8 cellular contexts compared by ENCODE assay signal in genomic region chr16:69469807-69470561, GRCh38. TPM values are rescaled to one million over a fixed set of nuclear protein-coding genes. Genes with fewer than 3 reads are reported as not detected.
DNase-seq lines count a peak whose midpoint lies in the region; ATAC-seq and TF ChIP-seq lines count a peak whose summit lies in the region.

No MANE protein-coding gene starts in this region.

- H3K27me3 Mint-ChIP-seq in activated CD4-positive, alpha-beta memory T cell treated with anti-CD3 and anti-CD28 coated beads for 36 hours = no peaks in the 10 kb centered on the region
- no peaks in the 10 kb centered on the region for H3K27me3 Mint-ChIP-seq in activated CD4-positive, alpha-beta memory T cell treated with anti-CD3 and anti-CD28 coated beads, Interleukin-2, amount 10 ng/mL, durations not matched to agents 7 days and 5 days

- CTCF ChIA-PET in activated CD4-positive, alpha-beta memory T cell treated with anti-CD3 and anti-CD28 coated beads for 36 hours (lab: Charles Lee) = interaction anchor here (0.7 to 1.0 kb wide), 2 partner anchors 94 to 138 kb away, joined by 3 read pairs; no protein-coding TSS in a partner anchor
- CTCF ChIA-PET in activated CD4-positive, alpha-beta memory T cell treated with anti-CD3 and anti-CD28 coated beads, Interleukin-2, amount 10 ng/mL, durations not matched to agents 7 days and 5 days (lab: Charles Lee) = interaction anchor here (0.9 kb wide), 1 partner anchor 95 kb away, joined by 3 read pairs; no protein-coding TSS in a partner anchor

- intact Hi-C loops in activated CD4-positive, alpha-beta memory T cell treated with anti-CD3 and anti-CD28 coated beads for 36 hours (cut with micrococcal nuclease) = loop anchor here (1.0 to 5.0 kb wide), 4 partner anchors 25 to 94 kb away; no protein-coding TSS in a partner anchor

- H3K27ac Mint-ChIP-seq in activated CD4-positive, alpha-beta memory T cell treated with anti-CD3 and anti-CD28 coated beads for 36 hours = no peak overlapping the region
- H3K27ac Mint-ChIP-seq in activated CD4-positive, alpha-beta memory T cell treated with anti-CD3 and anti-CD28 coated beads, Interleukin-2, amount 10 ng/mL, durations not matched to agents 7 days and 5 days = no peak overlapping the region

- H3K4me3 Mint-ChIP-seq in activated CD4-positive, alpha-beta memory T cell treated with anti-CD3 and anti-CD28 coated beads for 36 hours = no peak overlapping the region
- no peak overlapping the region for H3K4me3 Mint-ChIP-seq in activated CD4-positive, alpha-beta memory T cell treated with anti-CD3 and anti-CD28 coated beads, Interleukin-2, amount 10 ng/mL, durations not matched to agents 7 days and 5 days

- peak; percentile 57 for DNase-seq in activated CD4-positive, alpha-beta memory T cell treated with anti-CD3 and anti-CD28 coated beads for 36 hours
- no peak for DNase-seq in activated CD4-positive, alpha-beta memory T cell treated with anti-CD3 and anti-CD28 coated beads, Interleukin-2, amount 10 ng/mL, durations not matched to agents 7 days and 5 days
- DNase-seq in stimulated activated CD4-positive, alpha-beta T cell treated with anti-CD3 and anti-CD28 coated beads, TNF-alpha, amount 100 ng/mL, for 24 hours (ENCODE audit: low read depth in 3 of 3) = peak in 2 of 3 experiments; percentile 11 to 32
- DNase-seq in epidermal melanocyte (ENCODE audit: insufficient read length, low spot score) (no peak), NCI-H510A treated with DMSO at 0.1 percent for 48 hours (lab: John Stamatoyannopoulos, UW) (no peak), left lobe of liver (ENCODE audit: low spot score) (no peak)

- no peaks in the 10 kb centered on the region for H3K9me3 Mint-ChIP-seq in activated CD4-positive, alpha-beta memory T cell treated with anti-CD3 and anti-CD28 coated beads for 36 hours
- H3K9me3 Mint-ChIP-seq in activated CD4-positive, alpha-beta memory T cell treated with anti-CD3 and anti-CD28 coated beads, Interleukin-2, amount 10 ng/mL, durations not matched to agents 7 days and 5 days = no peaks in the 10 kb centered on the region

- ATAC-seq in HG02870 (IDR thresholded peaks at IDR 0.05; ENCODE audit: unreplicated experiment) (peak; percentile 56), SK-N-SH treated with all-trans-retinoic acid at 6 μM for 48 hours (peak; percentile 20), left lobe of liver (no peak)

- no peaks in the 10 kb centered on the region for H3K36me3 Mint-ChIP-seq in activated CD4-positive, alpha-beta memory T cell treated with anti-CD3 and anti-CD28 coated beads for 36 hours
- H3K36me3 Mint-ChIP-seq in activated CD4-positive, alpha-beta memory T cell treated with anti-CD3 and anti-CD28 coated beads, Interleukin-2, amount 10 ng/mL, durations not matched to agents 7 days and 5 days (ENCODE audit: low read depth) = peaks cover 27% of the 10 kb centered on the region

- POLR2A ChIA-PET in activated CD4-positive, alpha-beta memory T cell treated with anti-CD3 and anti-CD28 coated beads for 36 hours (lab: Charles Lee) = interaction anchor here (0.6 to 1.5 kb wide), 5 partner anchors 26 to 120 kb away, joined by 3 to 8 read pairs (median 3); partner anchors contain the start of gene CYB5B
- POLR2A ChIA-PET in activated CD4-positive, alpha-beta memory T cell treated with anti-CD3 and anti-CD28 coated beads, Interleukin-2, amount 10 ng/mL, durations not matched to agents 7 days and 5 days (lab: Charles Lee) = no interaction called here

- H3K4me1 Mint-ChIP-seq in activated CD4-positive, alpha-beta memory T cell treated with anti-CD3 and anti-CD28 coated beads for 36 hours (ENCODE audit: low read depth) = peaks cover 42% of the 10 kb centered on the region
- H3K4me1 Mint-ChIP-seq in activated CD4-positive, alpha-beta memory T cell treated with anti-CD3 and anti-CD28 coated beads, Interleukin-2, amount 10 ng/mL, durations not matched to agents 7 days and 5 days = peaks cover 42% of the 10 kb centered on the region

TF ChIP-seq in SK-N-SH treated with all-trans-retinoic acid at 6 μM for 48 hours, 23 proteins besides CTCF, POLR2A, EP300 and RAD21:
- TF ChIP-seq PPARA (CRISPR knock-in tag; IDR thresholded peaks at IDR 0.05; ENCODE audit: borderline replicate concordance) = no peak
- no peak for TF ChIP-seq GLIS3 (CRISPR knock-in tag; IDR thresholded peaks at IDR 0.05)
- no peak for TF ChIP-seq BACH2 (CRISPR knock-in tag; IDR thresholded peaks at IDR 0.05; ENCODE audit: borderline replicate concordance)
- no peak for TF ChIP-seq ZC3H10 (CRISPR knock-in tag; IDR thresholded peaks at IDR 0.05)
- TF ChIP-seq CSDC2 (CRISPR knock-in tag; IDR thresholded peaks at IDR 0.05) = no peak
- TF ChIP-seq ZNF565 (CRISPR knock-in tag; conservative IDR thresholded peaks at IDR 0.05; ENCODE audit: low read depth) = no peak
- no peak for TF ChIP-seq PATZ1 (CRISPR knock-in tag; IDR thresholded peaks at IDR 0.05; ENCODE audit: borderline replicate concordance)
- TF ChIP-seq ESRRG (CRISPR knock-in tag; IDR thresholded peaks at IDR 0.05) = no peak
- TF ChIP-seq TOX (CRISPR knock-in tag; IDR thresholded peaks at IDR 0.05; ENCODE audit: borderline replicate concordance) = no peak
- no peak for TF ChIP-seq ARNTL (CRISPR knock-in tag; IDR thresholded peaks at IDR 0.05; ENCODE audit: borderline replicate concordance, low read depth)
- no peak for TF ChIP-seq POU6F1 (CRISPR knock-in tag; IDR thresholded peaks at IDR 0.05; ENCODE audit: borderline replicate concordance, low read depth)
- no peak for TF ChIP-seq ZNF8 (CRISPR knock-in tag; IDR thresholded peaks at IDR 0.05)
- no peak for TF ChIP-seq ZFP30 (CRISPR knock-in tag; IDR thresholded peaks at IDR 0.05)
- TF ChIP-seq SNAI2 (CRISPR knock-in tag; IDR thresholded peaks at IDR 0.05) = no peak

RNA-seq across cellular contexts. Expression of gene CYB5B, which starts 45.6 kb away (rescaled TPM):
- total RNA-seq in activated CD4-positive, alpha-beta memory T cell treated with anti-CD3 and anti-CD28 coated beads for 36 hours = 100 to 1,000 TPM; 147 to 152 TPM
- total RNA-seq in activated CD4-positive, alpha-beta memory T cell treated with anti-CD3 and anti-CD28 coated beads, Interleukin-2, amount 10 ng/mL, durations not matched to agents 7 days and 5 days = 100 to 1,000 TPM; 149 to 152 TPM
- total RNA-seq in left lobe of liver = 27.1 TPM

Comparison
In these comparisons a context has a peak if more than half of its experiments do, and no peak if none do; other contexts are left out.
1. DNase-seq: peak in activated CD4-positive, alpha-beta memory T cell treated with anti-CD3 and anti-CD28 coated beads for 36 hours (single experiment) and stimulated activated CD4-positive, alpha-beta T cell treated with anti-CD3 and anti-CD28 coated beads, TNF-alpha, amount 100 ng/mL, for 24 hours (2 of 3); none in activated CD4-positive, alpha-beta memory T cell treated with anti-CD3 and anti-CD28 coated beads, Interleukin-2, amount 10 ng/mL, durations not matched to agents 7 days and 5 days (single experiment), epidermal melanocyte (single experiment), NCI-H510A treated with DMSO at 0.1 percent for 48 hours (single experiment) and left lobe of liver (single experiment).